Comparison of ENCODE assay signal across 16 cellular contexts in the genomic region with DNA sequence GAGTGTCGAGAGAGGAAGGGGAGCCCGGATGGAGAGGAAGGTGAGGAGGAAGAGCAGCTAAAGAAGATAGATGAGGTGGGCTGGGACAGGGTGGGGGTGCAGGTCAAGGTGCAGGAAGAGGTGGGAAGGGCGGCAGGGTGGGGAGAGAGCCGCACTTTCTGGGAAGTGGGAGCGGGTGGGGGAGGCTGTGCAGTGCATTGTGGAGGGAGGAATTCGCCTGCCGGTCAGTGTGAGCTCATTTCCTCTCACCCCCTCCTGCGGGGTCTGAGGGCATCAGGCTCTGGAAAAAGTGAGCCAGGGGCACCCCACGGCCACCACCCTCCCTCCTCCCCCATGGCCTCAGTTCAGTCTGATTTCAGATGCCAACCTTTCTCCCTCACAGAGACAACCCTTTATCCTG. TPM values are rescaled to one million over a fixed set of nuclear protein-coding genes. Genes with fewer than 3 reads are reported as not detected.
DNase-seq lines count a peak whose midpoint lies in the region; ATAC-seq, FAIRE-seq and TF ChIP-seq lines count a peak whose summit lies in the region.
"Had no signal": no experiment of that assay in that cellular context is flagged by ENCODE, and none has a peak within 500 bp of the region (broad histone marks: within the 10 kb centered on the region; RNA-seq: fewer than 3 reads in every experiment).

No MANE protein-coding gene starts in this region.

- H2AFZ ChIP-seq in H1 (ENCODE audit: low read length): no peak overlapping the region

- no peak overlapping the region for H3K14ac ChIP-seq in H1 (ENCODE audit: insufficient read length)

- no peak overlapping the region for H2BK120ac ChIP-seq in H1 (replicated peaks; ENCODE audit: low read depth, low read length)

- H4K20me1 ChIP-seq in H1 (replicated peaks in 1 of 2; ENCODE audit: control insufficient read depth in 1 of 2, insufficient read depth in 2 of 2, low read length in 2 of 2): peaks cover 3 to 7% of the 10 kb centered on the region in 2 experiments

- H2BK15ac ChIP-seq in H1 (ENCODE audit: low read length): peak overlapping the region; percentile 33; the same call in 1 of the 2 replicates

- H4K8ac ChIP-seq in H1 (ENCODE audit: extremely low read depth, insufficient read depth, low read length): no peak overlapping the region

- H3K9ac ChIP-seq in H1 (replicated peaks in 1 of 4; ENCODE audit: extremely low read depth in 1 of 4, low read depth in 3 of 4, low read length in 3 of 4): no peak overlapping the region
- H3K9ac ChIP-seq: KMS-11 had no signal

- no peak overlapping the region for H3K23ac ChIP-seq in H1 (ENCODE audit: insufficient read length)

- CTCF ChIA-PET in H1 (lab: Charles Lee; ENCODE audit: partially characterized antibody): interaction anchor here (0.8 to 24.5 kb wide), 15 partner anchors 9 to 124 kb away, joined by 3 to 400 read pairs (median 5); a partner anchor contains a TSS

- no peak for TF ChIP-seq POLR2A in H1 (IDR thresholded peaks at IDR 0.05; ENCODE audit: control extremely low read depth in 1 of 2, low read depth in 2 of 2, low read length in 2 of 2)

- ATAC-seq in HG03457 (IDR thresholded peaks at IDR 0.05; ENCODE audit: unreplicated experiment): no peak
- ATAC-seq: T-cell had no signal

- H3K36me3 ChIP-seq in H1 (ENCODE audit: control insufficient read depth in 2 of 4, insufficient read depth in 4 of 4, low read length in 3 of 4) (no peaks in the 10 kb centered on the region), mesodermal cell (ENCODE audit: control insufficient read depth, insufficient read depth, low read length) (peaks cover under 1% of the 10 kb centered on the region), tibial artery (no peaks in the 10 kb centered on the region)

- H3K4ac ChIP-seq in H1 (replicated peaks; ENCODE audit: insufficient read length, low read depth, low read length): no peak overlapping the region

- POLR2A ChIA-PET in H1 (lab: Charles Lee; ENCODE audit: partially characterized antibody): interaction anchor here (0.7 to 7.6 kb wide), 8 partner anchors 9 to 179 kb away, joined by 3 to 72 read pairs (median 5); no protein-coding TSS in a partner anchor

- peaks cover 6% of the 10 kb centered on the region for H3K23me2 ChIP-seq in H1 (ENCODE audit: low read depth, low read length)

- 68% methylated on average over 9 of the region's 9 CpGs; no CpG with 5 or more reads in 1 of the 2 experiments for WGBS in H1 (ENCODE audit: extremely low coverage in 1 of 2, insufficient coverage in 1 of 2, insufficient read length in 1 of 2, insufficient replicate concordance in 2 of 2, low coverage in 1 of 2, low lambda C conversion rate in 2 of 2, missing lambda C conversion rate in 1 of 2), 2 experiments
- 46 to 50% methylated on average over 6 to 7 of the region's 9 CpGs for WGBS in mesodermal cell (ENCODE audit: insufficient coverage in 2 of 2), 2 experiments

- DNase-seq in NCI-H226 (peak; percentile 88), H1 (ENCODE audit: low read depth in 1 of 2, low spot score in 2 of 2) (no peak), tibial artery (no peak), medulla oblongata (ENCODE audit: extremely low spot score) (no peak), RKO (ENCODE audit: low spot score) (no peak), HuH-7 (ENCODE audit: low spot score) (no peak)
- DNase-seq: activated CD4-positive, alpha-beta T cell treated with anti-CD3 and anti-CD28 coated beads, Interleukin-2, amount 10 ng/mL, durations not matched to agents 7 days and 5 days; activated naive CD4-positive, alpha-beta T cell treated with anti-CD3 and anti-CD28 coated beads, Interleukin-2, amount 50 U/mL, for 16 hours; COR-L47; HCEC 1CT; naive B cell; NCI-H2081 treated with DMSO at 0.1 percent for 48 hours; T-cell had no signal

- H3K18ac ChIP-seq in H1 (ENCODE audit: extremely low read depth, low read length): peak overlapping the region; percentile 3; the same call in 1 of the 2 replicates

- FAIRE-seq in H1 (lab: Jason Lieb, UNC): no peak

- no peak overlapping the region for H4K5ac ChIP-seq in H1 (ENCODE audit: insufficient read length, low read depth, low read length)

- no peak overlapping the region for H3K27ac ChIP-seq in H1 (ENCODE audit: low read depth, low read length)
- peak overlapping the region; percentile 53 for H3K27ac ChIP-seq in mesodermal cell (ENCODE audit: low read depth, low read length, severe bottlenecking)
- peak overlapping the region; percentile 83 to 91 for H3K27ac ChIP-seq in tibial artery
- H3K27ac ChIP-seq: KMS-11 had no signal

- peaks cover 4% of the 10 kb centered on the region; the same call in 1 of the 2 replicates for H3K79me1 ChIP-seq in H1 (ENCODE audit: low read depth, low read length)

- peak overlapping the region; percentile 68; the same call in 1 of the 2 replicates for H2BK12ac ChIP-seq in H1 (ENCODE audit: low read depth, low read length)

- no peak overlapping the region for H2AK5ac ChIP-seq in H1 (ENCODE audit: low read depth, low read length)

- TF ChIP-seq EP300 in H1 (IDR thresholded peaks at IDR 0.05; ENCODE audit: borderline replicate concordance in 1 of 2, low read depth in 2 of 2, low read length in 2 of 2): no peak

- H3K4me3 ChIP-seq in H1 (ENCODE audit: extremely low read depth in 1 of 4, insufficient read depth in 2 of 4, low read depth in 3 of 4, low read length in 4 of 4): no peak overlapping the region
- no peak overlapping the region for H3K4me3 ChIP-seq in mesodermal cell (ENCODE audit: extremely low read depth, insufficient read depth, low read length, poor library complexity, severe bottlenecking)
- H3K4me3 ChIP-seq in tibial artery: no peak overlapping the region

- H2BK20ac ChIP-seq in H1 (ENCODE audit: low read length): peak overlapping the region; percentile 21; the same call in 1 of the 2 replicates

- H3K4me1 ChIP-seq in H1 (replicated peaks in 1 of 4; ENCODE audit: control insufficient read depth in 3 of 4, insufficient read depth in 4 of 4, low read length in 3 of 4) (peaks cover 38 to 59% (median 43%) of the 10 kb centered on the region in 4 experiments), mesodermal cell (ENCODE audit: control insufficient read depth, insufficient read depth, low read length, poor library complexity, severe bottlenecking) (peaks cover 49% of the 10 kb centered on the region), tibial artery (peaks cover 0 to 72% (median 56%) of the 10 kb centered on the region in 4 donors)

- TF ChIP-seq RAD21 in H1 (IDR thresholded peaks at IDR 0.05 in 1 of 2, conservative IDR thresholded peaks at IDR 0.05 in 1 of 2; ENCODE audit: low read depth in 2 of 2, low read length in 2 of 2): no peak

- H3K56ac ChIP-seq in H1 (replicated peaks; ENCODE audit: insufficient read length, low read depth, low read length): no peak overlapping the region

- intact Hi-C loops in tibial artery (cut with DNase I; ENCODE audit: low total_unique reads): no loop called here

- H3K79me2 ChIP-seq in H1 (ENCODE audit: control insufficient read depth in 1 of 2, insufficient read depth in 2 of 2, low read length in 2 of 2): peaks cover 0 to 30% of the 10 kb centered on the region in 2 experiments; a peak in 2 of 4 replicates

- no peaks in the 10 kb centered on the region for H3K27me3 ChIP-seq in H1 (replicated peaks in 1 of 4; ENCODE audit: control insufficient read depth in 3 of 4, extremely low read depth in 1 of 4, insufficient read depth in 3 of 4, low read length in 3 of 4)
- H3K27me3 ChIP-seq in tibial artery: no peaks in the 10 kb centered on the region

- H2BK5ac ChIP-seq in H1 (ENCODE audit: low read depth, low read length): peak overlapping the region; percentile 26; the same call in 1 of the 2 replicates

- peak overlapping the region; percentile 2 for H4K91ac ChIP-seq in H1 (replicated peaks; ENCODE audit: insufficient read length, low read length)

- H3K9me3 ChIP-seq in H1 (ENCODE audit: insufficient read depth in 2 of 2, low read depth in 1 of 2, low read length in 1 of 2): no peaks in the 10 kb centered on the region
- H3K9me3 ChIP-seq in mesodermal cell (ENCODE audit: control insufficient read depth, low read length): no peaks in the 10 kb centered on the region
- H3K9me3 ChIP-seq in tibial artery: no peaks in the 10 kb centered on the region

- H3K4me2 ChIP-seq in H1 (ENCODE audit: insufficient read depth in 1 of 2, low read depth in 2 of 2, low read length in 2 of 2): no peak overlapping the region

- TF ChIP-seq CTCF in H1 (IDR thresholded peaks at IDR 0.05; ENCODE audit: control extremely low read depth in 1 of 3, insufficient read depth in 1 of 3, low read depth in 1 of 3, low read length in 3 of 3) (no peak), tibial artery (IDR thresholded peaks at IDR 0.05) (no peak)

TF ChIP-seq in H1, 55 proteins besides CTCF, POLR2A, EP300 and RAD21:
- TF ChIP-seq, protein P1, sequence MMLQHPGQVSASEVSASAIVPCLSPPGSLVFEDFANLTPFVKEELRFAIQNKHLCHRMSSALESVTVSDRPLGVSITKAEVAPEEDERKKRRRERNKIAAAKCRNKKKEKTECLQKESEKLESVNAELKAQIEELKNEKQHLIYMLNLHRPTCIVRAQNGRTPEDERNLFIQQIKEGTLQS (IDR thresholded peaks at IDR 0.05; ENCODE audit: insufficient read depth, low read depth, low read length): no peak
- no peak for TF ChIP-seq TAF7 (optimal IDR thresholded peaks at IDR 0.05; ENCODE audit: borderline replicate concordance, low read depth, low read length)
- TF ChIP-seq NANOG (IDR thresholded peaks at IDR 0.05; ENCODE audit: insufficient read depth, low read depth, low read length, poor library complexity, severe bottlenecking): no peak
- TF ChIP-seq SP1 (IDR thresholded peaks at IDR 0.05; ENCODE audit: low read depth, low read length): no peak
- no peak for TF ChIP-seq SUZ12 (IDR thresholded peaks at IDR 0.05; ENCODE audit: low read length)

RNA-seq across cellular contexts. Expression of a gene that starts 2.5 kb away (rescaled TPM):
- total RNA-seq in H1 (2021; fragmentation: NEBNext Ultra II Directional; extraction: Animal tissue kit (Norgen Biotek cat#: 25700)): 107 and 108 TPM in 2 replicates
- polyA plus RNA-seq in H1 (2011; rRNA removed): 16.3 and 28.6 TPM in 2 replicates
- polyA plus RNA-seq in H1 (2011; cell fraction: cytosol; rRNA removed): 21.0 TPM
- 52.6 TPM for polyA plus RNA-seq in H1 (2011; cell fraction: nucleus; rRNA removed)
- polyA plus RNA-seq in H1 (2012, experiment 1 of 2): 39.3 to 66.4 TPM (median 42.6 TPM) in 4 replicates
- 39.0 TPM for polyA plus RNA-seq in H1 (2012, experiment 2 of 2)
- 43.2 TPM for polyA plus RNA-seq in H1 (2013, experiment 1 of 2)
- polyA plus RNA-seq in H1 (2013, experiment 2 of 2): 43.6 TPM
- 23.8 and 36.4 TPM in 2 replicates for polyA minus RNA-seq in H1 (2011; rRNA and poly(A)+ RNA removed)
- polyA minus RNA-seq in H1 (2011; cell fraction: cytosol; rRNA and poly(A)+ RNA removed): 25.8 TPM
- polyA minus RNA-seq in H1 (2011; cell fraction: nucleus; rRNA and poly(A)+ RNA removed): 69.0 TPM
- 33.0 TPM for polyA plus RNA-seq in mesodermal cell (2013, experiment 1 of 2)
- polyA plus RNA-seq in mesodermal cell (2013, experiment 2 of 2): 27.8 TPM
